Comparison of ENCODE assay signal across 1 cellular context in the genomic region with DNA sequence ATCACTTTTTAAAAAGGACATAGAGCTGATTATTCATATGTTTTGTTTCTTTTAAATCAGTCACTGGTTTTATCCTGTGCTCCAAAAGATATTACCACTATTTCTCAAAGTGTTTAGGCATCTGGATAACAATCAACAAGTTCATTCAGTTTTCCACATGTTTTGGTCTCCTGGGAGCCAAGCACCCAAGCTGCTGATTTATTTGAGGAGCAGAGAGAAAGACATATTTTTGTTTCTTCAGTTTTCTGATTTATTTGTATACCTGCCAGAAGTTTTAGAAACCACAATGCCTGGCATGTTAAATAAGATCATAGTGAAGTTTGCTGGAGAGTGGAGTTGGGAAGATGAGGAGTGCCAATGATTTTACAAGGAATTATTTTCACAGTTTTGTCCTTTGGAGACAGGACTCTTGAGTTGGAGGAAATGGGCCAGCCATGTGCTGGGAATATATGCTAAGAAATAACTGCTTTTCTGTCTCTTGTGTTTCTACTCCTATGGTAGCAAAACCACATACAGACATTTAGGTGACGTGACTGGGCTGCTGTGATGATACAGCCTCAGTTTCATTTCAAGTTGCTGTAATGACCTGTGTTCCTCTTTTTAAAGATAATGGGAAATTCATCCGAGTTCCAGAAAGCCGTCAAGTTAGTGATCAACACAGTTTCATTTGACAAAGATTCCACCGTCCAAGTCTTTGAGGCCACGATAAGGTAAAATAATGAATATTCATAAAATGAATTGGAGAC.
TF ChIP-seq lines count a peak whose summit lies in the region.

No MANE protein-coding gene starts in this region.

TF ChIP-seq in GM12878, 131 proteins besides CTCF, POLR2A, EP300 and RAD21 (continued from another document and continues in another):
- TF ChIP-seq KAT2A (conservative IDR thresholded peaks at IDR 0.05; ENCODE audit: control insufficient read depth, low read depth, low read length) (no peak), CBFB (IDR thresholded peaks at IDR 0.05; ENCODE audit: low read depth) (0 out of 2 replicates have a peak, but pooled peaks have one; percentile 30), NBN (IDR thresholded peaks at IDR 0.05) (peak; percentile 37; the same call in 1 of the 2 replicates), ZBED1 (IDR thresholded peaks at IDR 0.05; ENCODE audit: borderline replicate concordance) (no peak), RUNX3 (IDR thresholded peaks at IDR 0.05; ENCODE audit: low read length) (peak; percentile 92), PAX5 (IDR thresholded peaks at IDR 0.05; ENCODE audit: borderline replicate concordance, low read depth, low read length) (no peak), POLR2AphosphoS5 (IDR thresholded peaks at IDR 0.05; ENCODE audit: low read length) (no peak), IKZF2 (IDR thresholded peaks at IDR 0.05) (peak; percentile 83 to 84), WRNIP1 (IDR thresholded peaks at IDR 0.05; ENCODE audit: borderline replicate concordance, low read depth, low read length) (no peak), CHD2 (IDR thresholded peaks at IDR 0.05; ENCODE audit: borderline replicate concordance, low read depth, low read length) (peak; percentile 46; the same call in 1 of the 2 replicates), EGR1 (IDR thresholded peaks at IDR 0.05; ENCODE audit: borderline replicate concordance in 1 of 2, low read depth in 2 of 2, low read length in 2 of 2) (no peak), BACH1 (IDR thresholded peaks at IDR 0.05; ENCODE audit: borderline replicate concordance) (peak; percentile 53; the same call in 1 of the 2 replicates), SMAD5 (IDR thresholded peaks at IDR 0.05; ENCODE audit: low read depth) (no peak), BHLHE40 (IDR thresholded peaks at IDR 0.05; ENCODE audit: borderline replicate concordance in 1 of 2, low read depth in 2 of 2, low read length in 1 of 2) (peak in 1 of 2 experiments; percentile 45; a peak in 1 of 4 replicates), SIN3A (IDR thresholded peaks at IDR 0.05; ENCODE audit: low read depth, low read length) (no peak), PAX8 (IDR thresholded peaks at IDR 0.05) (no peak), MTA2 (IDR thresholded peaks at IDR 0.05; ENCODE audit: low read depth) (peak; percentile 83), CEBPB (IDR thresholded peaks at IDR 0.05; ENCODE audit: borderline replicate concordance in 1 of 2, low read depth in 2 of 2, low read length in 2 of 2) (no peak), FOXM1 (IDR thresholded peaks at IDR 0.05; ENCODE audit: low read depth, low read length) (peak; percentile 68; the same call in 1 of the 2 replicates), SREBF1 (IDR thresholded peaks at IDR 0.05; ENCODE audit: low read length) (no peak), EED (IDR thresholded peaks at IDR 0.05; ENCODE audit: low read depth) (peak; percentile 64), MEF2A (IDR thresholded peaks at IDR 0.05; ENCODE audit: insufficient read depth, low read depth, low read length) (0 out of 2 replicates have a peak, but pooled peaks have one; percentile 9), MEF2B (IDR thresholded peaks at IDR 0.05; ENCODE audit: partially characterized antibody, poor library complexity, severe bottlenecking) (no peak), ESRRA (IDR thresholded peaks at IDR 0.05; ENCODE audit: low read length) (no peak), SPI1 (IDR thresholded peaks at IDR 0.05; ENCODE audit: borderline replicate concordance, insufficient read depth, low read depth, low read length) (peak; percentile 97), TAF1 (IDR thresholded peaks at IDR 0.05; ENCODE audit: borderline replicate concordance, low read depth, low read length) (no peak), SMARCA5 (IDR thresholded peaks at IDR 0.05) (0 out of 2 replicates have a peak, but pooled peaks have one; percentile 50), ZNF24 (IDR thresholded peaks at IDR 0.05) (0 out of 2 replicates have a peak, but pooled peaks have one; percentile 19), BRCA1 (IDR thresholded peaks at IDR 0.05; ENCODE audit: low read depth, low read length) (no peak)
- TF ChIP-seq, protein P1, sequence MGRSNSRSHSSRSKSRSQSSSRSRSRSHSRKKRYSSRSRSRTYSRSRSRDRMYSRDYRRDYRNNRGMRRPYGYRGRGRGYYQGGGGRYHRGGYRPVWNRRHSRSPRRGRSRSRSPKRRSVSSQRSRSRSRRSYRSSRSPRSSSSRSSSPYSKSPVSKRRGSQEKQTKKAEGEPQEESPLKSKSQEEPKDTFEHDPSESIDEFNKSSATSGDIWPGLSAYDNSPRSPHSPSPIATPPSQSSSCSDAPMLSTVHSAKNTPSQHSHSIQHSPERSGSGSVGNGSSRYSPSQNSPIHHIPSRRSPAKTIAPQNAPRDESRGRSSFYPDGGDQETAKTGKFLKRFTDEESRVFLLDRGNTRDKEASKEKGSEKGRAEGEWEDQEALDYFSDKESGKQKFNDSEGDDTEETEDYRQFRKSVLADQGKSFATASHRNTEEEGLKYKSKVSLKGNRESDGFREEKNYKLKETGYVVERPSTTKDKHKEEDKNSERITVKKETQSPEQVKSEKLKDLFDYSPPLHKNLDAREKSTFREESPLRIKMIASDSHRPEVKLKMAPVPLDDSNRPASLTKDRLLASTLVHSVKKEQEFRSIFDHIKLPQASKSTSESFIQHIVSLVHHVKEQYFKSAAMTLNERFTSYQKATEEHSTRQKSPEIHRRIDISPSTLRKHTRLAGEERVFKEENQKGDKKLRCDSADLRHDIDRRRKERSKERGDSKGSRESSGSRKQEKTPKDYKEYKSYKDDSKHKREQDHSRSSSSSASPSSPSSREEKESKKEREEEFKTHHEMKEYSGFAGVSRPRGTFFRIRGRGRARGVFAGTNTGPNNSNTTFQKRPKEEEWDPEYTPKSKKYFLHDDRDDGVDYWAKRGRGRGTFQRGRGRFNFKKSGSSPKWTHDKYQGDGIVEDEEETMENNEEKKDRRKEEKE (IDR thresholded peaks at IDR 0.05), result no peak
- TF ChIP-seq, protein P2, sequence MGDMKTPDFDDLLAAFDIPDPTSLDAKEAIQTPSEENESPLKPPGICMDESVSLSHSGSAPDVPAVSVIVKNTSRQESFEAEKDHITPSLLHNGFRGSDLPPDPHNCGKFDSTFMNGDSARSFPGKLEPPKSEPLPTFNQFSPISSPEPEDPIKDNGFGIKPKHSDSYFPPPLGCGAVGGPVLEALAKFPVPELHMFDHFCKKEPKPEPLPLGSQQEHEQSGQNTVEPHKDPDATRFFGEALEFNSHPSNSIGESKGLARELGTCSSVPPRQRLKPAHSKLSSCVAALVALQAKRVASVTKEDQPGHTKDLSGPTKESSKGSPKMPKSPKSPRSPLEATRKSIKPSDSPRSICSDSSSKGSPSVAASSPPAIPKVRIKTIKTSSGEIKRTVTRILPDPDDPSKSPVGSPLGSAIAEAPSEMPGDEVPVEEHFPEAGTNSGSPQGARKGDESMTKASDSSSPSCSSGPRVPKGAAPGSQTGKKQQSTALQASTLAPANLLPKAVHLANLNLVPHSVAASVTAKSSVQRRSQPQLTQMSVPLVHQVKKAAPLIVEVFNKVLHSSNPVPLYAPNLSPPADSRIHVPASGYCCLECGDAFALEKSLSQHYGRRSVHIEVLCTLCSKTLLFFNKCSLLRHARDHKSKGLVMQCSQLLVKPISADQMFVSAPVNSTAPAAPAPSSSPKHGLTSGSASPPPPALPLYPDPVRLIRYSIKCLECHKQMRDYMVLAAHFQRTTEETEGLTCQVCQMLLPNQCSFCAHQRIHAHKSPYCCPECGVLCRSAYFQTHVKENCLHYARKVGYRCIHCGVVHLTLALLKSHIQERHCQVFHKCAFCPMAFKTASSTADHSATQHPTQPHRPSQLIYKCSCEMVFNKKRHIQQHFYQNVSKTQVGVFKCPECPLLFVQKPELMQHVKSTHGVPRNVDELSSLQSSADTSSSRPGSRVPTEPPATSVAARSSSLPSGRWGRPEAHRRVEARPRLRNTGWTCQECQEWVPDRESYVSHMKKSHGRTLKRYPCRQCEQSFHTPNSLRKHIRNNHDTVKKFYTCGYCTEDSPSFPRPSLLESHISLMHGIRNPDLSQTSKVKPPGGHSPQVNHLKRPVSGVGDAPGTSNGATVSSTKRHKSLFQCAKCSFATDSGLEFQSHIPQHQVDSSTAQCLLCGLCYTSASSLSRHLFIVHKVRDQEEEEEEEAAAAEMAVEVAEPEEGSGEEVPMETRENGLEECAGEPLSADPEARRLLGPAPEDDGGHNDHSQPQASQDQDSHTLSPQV (IDR thresholded peaks at IDR 0.05), result peak; percentile 64
- TF ChIP-seq, protein P3, sequence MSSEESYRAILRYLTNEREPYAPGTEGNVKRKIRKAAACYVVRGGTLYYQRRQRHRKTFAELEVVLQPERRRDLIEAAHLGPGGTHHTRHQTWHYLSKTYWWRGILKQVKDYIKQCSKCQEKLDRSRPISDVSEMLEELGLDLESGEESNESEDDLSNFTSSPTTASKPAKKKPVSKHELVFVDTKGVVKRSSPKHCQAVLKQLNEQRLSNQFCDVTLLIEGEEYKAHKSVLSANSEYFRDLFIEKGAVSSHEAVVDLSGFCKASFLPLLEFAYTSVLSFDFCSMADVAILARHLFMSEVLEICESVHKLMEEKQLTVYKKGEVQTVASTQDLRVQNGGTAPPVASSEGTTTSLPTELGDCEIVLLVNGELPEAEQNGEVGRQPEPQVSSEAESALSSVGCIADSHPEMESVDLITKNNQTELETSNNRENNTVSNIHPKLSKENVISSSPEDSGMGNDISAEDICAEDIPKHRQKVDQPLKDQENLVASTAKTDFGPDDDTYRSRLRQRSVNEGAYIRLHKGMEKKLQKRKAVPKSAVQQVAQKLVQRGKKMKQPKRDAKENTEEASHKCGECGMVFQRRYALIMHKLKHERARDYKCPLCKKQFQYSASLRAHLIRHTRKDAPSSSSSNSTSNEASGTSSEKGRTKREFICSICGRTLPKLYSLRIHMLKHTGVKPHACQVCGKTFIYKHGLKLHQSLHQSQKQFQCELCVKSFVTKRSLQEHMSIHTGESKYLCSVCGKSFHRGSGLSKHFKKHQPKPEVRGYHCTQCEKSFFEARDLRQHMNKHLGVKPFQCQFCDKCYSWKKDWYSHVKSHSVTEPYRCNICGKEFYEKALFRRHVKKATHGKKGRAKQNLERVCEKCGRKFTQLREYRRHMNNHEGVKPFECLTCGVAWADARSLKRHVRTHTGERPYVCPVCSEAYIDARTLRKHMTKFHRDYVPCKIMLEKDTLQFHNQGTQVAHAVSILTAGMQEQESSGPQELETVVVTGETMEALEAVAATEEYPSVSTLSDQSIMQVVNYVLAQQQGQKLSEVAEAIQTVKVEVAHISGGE (CRISPR knock-in tag; IDR thresholded peaks at IDR 0.05), result no peak
- TF ChIP-seq, protein P4, sequence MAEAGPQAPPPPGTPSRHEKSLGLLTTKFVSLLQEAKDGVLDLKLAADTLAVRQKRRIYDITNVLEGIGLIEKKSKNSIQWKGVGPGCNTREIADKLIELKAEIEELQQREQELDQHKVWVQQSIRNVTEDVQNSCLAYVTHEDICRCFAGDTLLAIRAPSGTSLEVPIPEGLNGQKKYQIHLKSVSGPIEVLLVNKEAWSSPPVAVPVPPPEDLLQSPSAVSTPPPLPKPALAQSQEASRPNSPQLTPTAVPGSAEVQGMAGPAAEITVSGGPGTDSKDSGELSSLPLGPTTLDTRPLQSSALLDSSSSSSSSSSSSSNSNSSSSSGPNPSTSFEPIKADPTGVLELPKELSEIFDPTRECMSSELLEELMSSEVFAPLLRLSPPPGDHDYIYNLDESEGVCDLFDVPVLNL (IDR thresholded peaks at IDR 0.05; ENCODE audit: low read depth, low read length), result no peak
- TF ChIP-seq, protein P5, sequence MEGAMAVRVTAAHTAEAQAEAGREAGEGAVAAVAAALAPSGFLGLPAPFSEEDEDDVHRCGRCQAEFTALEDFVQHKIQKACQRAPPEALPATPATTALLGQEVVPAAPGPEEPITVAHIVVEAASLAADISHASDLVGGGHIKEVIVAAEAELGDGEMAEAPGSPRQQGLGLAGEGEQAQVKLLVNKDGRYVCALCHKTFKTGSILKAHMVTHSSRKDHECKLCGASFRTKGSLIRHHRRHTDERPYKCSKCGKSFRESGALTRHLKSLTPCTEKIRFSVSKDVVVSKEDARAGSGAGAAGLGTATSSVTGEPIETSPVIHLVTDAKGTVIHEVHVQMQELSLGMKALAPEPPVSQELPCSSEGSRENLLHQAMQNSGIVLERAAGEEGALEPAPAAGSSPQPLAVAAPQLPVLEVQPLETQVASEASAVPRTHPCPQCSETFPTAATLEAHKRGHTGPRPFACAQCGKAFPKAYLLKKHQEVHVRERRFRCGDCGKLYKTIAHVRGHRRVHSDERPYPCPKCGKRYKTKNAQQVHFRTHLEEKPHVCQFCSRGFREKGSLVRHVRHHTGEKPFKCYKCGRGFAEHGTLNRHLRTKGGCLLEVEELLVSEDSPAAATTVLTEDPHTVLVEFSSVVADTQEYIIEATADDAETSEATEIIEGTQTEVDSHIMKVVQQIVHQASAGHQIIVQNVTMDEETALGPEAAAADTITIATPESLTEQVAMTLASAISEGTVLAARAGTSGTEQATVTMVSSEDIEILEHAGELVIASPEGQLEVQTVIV (IDR thresholded peaks at IDR 0.05; ENCODE audit: borderline replicate concordance, partially characterized antibody), result no peak
- TF ChIP-seq, protein P6, sequence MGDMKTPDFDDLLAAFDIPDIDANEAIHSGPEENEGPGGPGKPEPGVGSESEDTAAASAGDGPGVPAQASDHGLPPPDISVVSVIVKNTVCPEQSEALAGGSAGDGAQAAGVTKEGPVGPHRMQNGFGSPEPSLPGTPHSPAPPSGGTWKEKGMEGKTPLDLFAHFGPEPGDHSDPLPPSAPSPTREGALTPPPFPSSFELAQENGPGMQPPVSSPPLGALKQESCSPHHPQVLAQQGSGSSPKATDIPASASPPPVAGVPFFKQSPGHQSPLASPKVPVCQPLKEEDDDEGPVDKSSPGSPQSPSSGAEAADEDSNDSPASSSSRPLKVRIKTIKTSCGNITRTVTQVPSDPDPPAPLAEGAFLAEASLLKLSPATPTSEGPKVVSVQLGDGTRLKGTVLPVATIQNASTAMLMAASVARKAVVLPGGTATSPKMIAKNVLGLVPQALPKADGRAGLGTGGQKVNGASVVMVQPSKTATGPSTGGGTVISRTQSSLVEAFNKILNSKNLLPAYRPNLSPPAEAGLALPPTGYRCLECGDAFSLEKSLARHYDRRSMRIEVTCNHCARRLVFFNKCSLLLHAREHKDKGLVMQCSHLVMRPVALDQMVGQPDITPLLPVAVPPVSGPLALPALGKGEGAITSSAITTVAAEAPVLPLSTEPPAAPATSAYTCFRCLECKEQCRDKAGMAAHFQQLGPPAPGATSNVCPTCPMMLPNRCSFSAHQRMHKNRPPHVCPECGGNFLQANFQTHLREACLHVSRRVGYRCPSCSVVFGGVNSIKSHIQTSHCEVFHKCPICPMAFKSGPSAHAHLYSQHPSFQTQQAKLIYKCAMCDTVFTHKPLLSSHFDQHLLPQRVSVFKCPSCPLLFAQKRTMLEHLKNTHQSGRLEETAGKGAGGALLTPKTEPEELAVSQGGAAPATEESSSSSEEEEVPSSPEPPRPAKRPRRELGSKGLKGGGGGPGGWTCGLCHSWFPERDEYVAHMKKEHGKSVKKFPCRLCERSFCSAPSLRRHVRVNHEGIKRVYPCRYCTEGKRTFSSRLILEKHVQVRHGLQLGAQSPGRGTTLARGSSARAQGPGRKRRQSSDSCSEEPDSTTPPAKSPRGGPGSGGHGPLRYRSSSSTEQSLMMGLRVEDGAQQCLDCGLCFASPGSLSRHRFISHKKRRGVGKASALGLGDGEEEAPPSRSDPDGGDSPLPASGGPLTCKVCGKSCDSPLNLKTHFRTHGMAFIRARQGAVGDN (IDR thresholded peaks at IDR 0.05), result peak; percentile 84; the same call in 1 of the 2 replicates
- TF ChIP-seq, protein P7, sequence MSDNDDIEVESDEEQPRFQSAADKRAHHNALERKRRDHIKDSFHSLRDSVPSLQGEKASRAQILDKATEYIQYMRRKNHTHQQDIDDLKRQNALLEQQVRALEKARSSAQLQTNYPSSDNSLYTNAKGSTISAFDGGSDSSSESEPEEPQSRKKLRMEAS (IDR thresholded peaks at IDR 0.05; ENCODE audit: low read depth, low read length), result no peak
